ENCODE assay signal across 10 cellular contexts in the genomic region with DNA sequence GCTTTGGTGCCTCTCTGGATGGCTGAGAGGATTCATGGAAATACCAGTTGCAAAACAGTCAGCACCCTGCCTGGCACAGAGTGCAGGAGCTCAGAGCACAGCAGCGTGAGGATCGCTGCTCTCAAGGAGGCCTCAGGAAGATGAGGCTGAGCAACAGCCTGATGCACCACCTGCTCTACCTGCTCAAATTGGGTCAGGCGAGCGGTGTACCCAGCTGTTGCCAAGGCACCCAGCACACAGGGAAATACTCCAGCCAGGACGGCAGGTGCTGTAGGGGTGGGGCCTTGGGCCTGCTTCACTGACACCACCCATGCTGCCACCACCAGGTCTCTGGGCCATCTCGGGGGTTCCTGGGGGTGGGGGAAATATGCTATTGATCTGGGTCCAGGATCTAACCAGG. TPM values are rescaled to one million over a fixed set of nuclear protein-coding genes. Genes with fewer than 3 reads are reported as not detected.
A peak's percentile ranks its signal among the peaks of the same experiment; 100 is the strongest.
DNase-seq lines count a peak whose midpoint lies in the region; ATAC-seq and TF ChIP-seq lines count a peak whose summit lies in the region.
"Had no signal": no experiment of that assay in that cellular context is flagged by ENCODE, and none has a peak within 500 bp of the region (broad histone marks: within the 10 kb centered on the region; RNA-seq: fewer than 3 reads in every experiment).

No MANE protein-coding gene starts in this region.

- peaks cover 68% of the 10 kb centered on the region for H3K4me1 ChIP-seq in OCI-LY7 (ENCODE audit: insufficient read depth, low read length, poor library complexity, severe bottlenecking)
- H3K4me1 ChIP-seq in endodermal cell (ENCODE audit: control insufficient read depth, insufficient read depth, low read length) = peaks cover 34% of the 10 kb centered on the region
- H3K4me1 ChIP-seq in ascending aorta = peaks cover 59 to 75% of the 10 kb centered on the region in 2 donors

- H3K79me2 ChIP-seq in OCI-LY7 (ENCODE audit: insufficient read depth, low read depth, low read length) = peaks cover 91% of the 10 kb centered on the region

- peaks cover 37% of the 10 kb centered on the region for H3K4me1 Mint-ChIP-seq in endodermal cell
- H3K4me1 Mint-ChIP-seq in stimulated activated naive CD8-positive, alpha-beta T cell treated with anti-CD3 and anti-CD28 coated beads, Interleukin-15, amount 100 ng/mL, for 72 hours = peaks cover 64% of the 10 kb centered on the region

- 95 to 100% methylated on average over 4 to 6 of the region's 6 CpGs for WGBS in endodermal cell (ENCODE audit: insufficient coverage in 1 of 2, insufficient read length in 1 of 2), 2 experiments

- intact Hi-C loops in OCI-LY7 (cut with micrococcal nuclease; ENCODE audit: unreplicated experiment) (no loop called here), ascending aorta (cut with DNase I) (loop anchor here (2.0 to 5.0 kb wide), 2 partner anchors 74 to 151 kb away; a partner anchor contains a TSS)

- ATAC-seq in stimulated activated naive CD8-positive, alpha-beta T cell treated with anti-CD3 and anti-CD28 coated beads, Interleukin-15, amount 100 ng/mL, for 72 hours = no peak
- no peak for ATAC-seq in HG02798 (IDR thresholded peaks at IDR 0.05; ENCODE audit: poor library complexity, unreplicated experiment)
- ATAC-seq: HCT116 had no signal

- TF ChIP-seq CTCF in OCI-LY7 (conservative IDR thresholded peaks at IDR 0.05; ENCODE audit: low read length) = no peak
- no peak for TF ChIP-seq CTCF in endodermal cell (conservative IDR thresholded peaks at IDR 0.05)
- no peak for TF ChIP-seq CTCF in ascending aorta (IDR thresholded peaks at IDR 0.05)

- no peaks in the 10 kb centered on the region for H3K27me3 Mint-ChIP-seq in endodermal cell (ENCODE audit: insufficient read depth)
- no peaks in the 10 kb centered on the region for H3K27me3 Mint-ChIP-seq in stimulated activated naive CD8-positive, alpha-beta T cell treated with anti-CD3 and anti-CD28 coated beads, Interleukin-15, amount 100 ng/mL, for 72 hours

- BruUV-seq in OCI-LY7 (replicated peaks; lab: Mats Ljungman, UMichigan) = no TSS peak

- H3K36me3 ChIP-seq in OCI-LY7 (ENCODE audit: insufficient read depth, low read length) = peaks cover 56% of the 10 kb centered on the region
- H3K36me3 ChIP-seq in endodermal cell (ENCODE audit: control insufficient read depth, insufficient read depth, low read length) = no peaks in the 10 kb centered on the region
- H3K36me3 ChIP-seq in ascending aorta = no peaks in the 10 kb centered on the region

- peak overlapping the region; percentile 84 for H3K4me2 ChIP-seq in OCI-LY7 (ENCODE audit: low read length)

- no peaks in the 10 kb centered on the region for H3K9me2 ChIP-seq in OCI-LY7 (ENCODE audit: insufficient read depth, low read length)

- H3K9me3 ChIP-seq in OCI-LY7 (ENCODE audit: low read length) (no peaks in the 10 kb centered on the region), endodermal cell (ENCODE audit: control insufficient read depth, low read length) (no peaks in the 10 kb centered on the region), ascending aorta (no peaks in the 10 kb centered on the region)

- POLR2A ChIA-PET in OCI-LY7 (lab: Charles Lee) = interaction anchor here (0.9 to 1.4 kb wide), 4 partner anchors 9 to 58 kb away, joined by 3 to 7 read pairs (median 4); no protein-coding TSS in a partner anchor

- peak overlapping the region; percentile 65 for H3K27ac ChIP-seq in OCI-LY7 (ENCODE audit: low read depth, low read length, poor library complexity, severe bottlenecking)
- no peak overlapping the region for H3K27ac ChIP-seq in endodermal cell (ENCODE audit: low read depth, low read length)
- no peak overlapping the region for H3K27ac ChIP-seq in ascending aorta
- H3K27ac ChIP-seq: SK-N-MC had no signal

- H3K4me3 ChIP-seq in OCI-LY7 (ENCODE audit: low read depth, low read length, poor library complexity, severe bottlenecking) = peak overlapping the region; percentile 80
- H3K4me3 ChIP-seq in endodermal cell (ENCODE audit: low read length) = peak overlapping the region; percentile 95
- no peak overlapping the region for H3K4me3 ChIP-seq in ascending aorta
- H3K4me3 ChIP-seq: SK-N-MC had no signal

- CTCF ChIA-PET in OCI-LY7 (lab: Charles Lee; ENCODE audit: unreplicated experiment) = no interaction called here

- no peak overlapping the region for H3K4me3 Mint-ChIP-seq in endodermal cell
- peak overlapping the region; percentile 85 to 92 for H3K4me3 Mint-ChIP-seq in stimulated activated naive CD8-positive, alpha-beta T cell treated with anti-CD3 and anti-CD28 coated beads, Interleukin-15, amount 100 ng/mL, for 72 hours

- no peak overlapping the region for H3K27ac Mint-ChIP-seq in endodermal cell
- H3K27ac Mint-ChIP-seq in stimulated activated naive CD8-positive, alpha-beta T cell treated with anti-CD3 and anti-CD28 coated beads, Interleukin-15, amount 100 ng/mL, for 72 hours = peak overlapping the region; percentile 59 to 83

- H2AFZ ChIP-seq in OCI-LY7 (ENCODE audit: low read length) = no peak overlapping the region

- H4K20me1 ChIP-seq in OCI-LY7 (ENCODE audit: insufficient read depth, low read length) = peaks cover 39% of the 10 kb centered on the region; the same call in 1 of the 2 replicates

- H3K27me3 ChIP-seq in endodermal cell (ENCODE audit: control insufficient read depth, insufficient read depth, low read length, poor library complexity, severe bottlenecking) (no peaks in the 10 kb centered on the region), ascending aorta (no peaks in the 10 kb centered on the region)

- peaks cover 3% of the 10 kb centered on the region for H3K36me3 Mint-ChIP-seq in endodermal cell (ENCODE audit: low read depth)

- peak; percentile 77 to 84 for DNase-seq in SHP77 (lab: John Stamatoyannopoulos, UW)
- no peak for DNase-seq in SHP77 treated with DMSO at 0.1 percent for 48 hours (lab: John Stamatoyannopoulos, UW)
- DNase-seq in OCI-LY7 (ENCODE audit: low spot score) = no peak
- DNase-seq in endodermal cell = peak; percentile 30
- DNase-seq in stimulated activated naive CD8-positive, alpha-beta T cell treated with anti-CD3 and anti-CD28 coated beads, Interleukin-15, amount 100 ng/mL, for 72 hours = no peak
- DNase-seq in ascending aorta (ENCODE audit: low spot score in 2 of 2) = no peak
- DNase-seq in mesenteric fat pad (ENCODE audit: low spot score) = no peak

- no peaks in the 10 kb centered on the region for H3K9me3 Mint-ChIP-seq in endodermal cell
- H3K9me3 Mint-ChIP-seq in stimulated activated naive CD8-positive, alpha-beta T cell treated with anti-CD3 and anti-CD28 coated beads, Interleukin-15, amount 100 ng/mL, for 72 hours = no peaks in the 10 kb centered on the region

- no peak overlapping the region for H3K9ac ChIP-seq in endodermal cell (ENCODE audit: extremely low read depth, low read length, poor library complexity, severe bottlenecking)

RNA-seq across cellular contexts. Expression of a gene that starts 4.3 kb away (rescaled TPM):
- 25.8 and 34.7 TPM in 2 replicates for total RNA-seq in OCI-LY7 (2014; rRNA removed; shearing (Covaris generic))
- 60.1 and 69.1 TPM in 2 replicates for total RNA-seq in OCI-LY7 (2022)
- 10 to 100 TPM; 56.7 to 60.8 TPM for total RNA-seq in endodermal cell
- 21.5 TPM for polyA plus RNA-seq in endodermal cell (2013, experiment 1 of 2)
- polyA plus RNA-seq in endodermal cell (2013, experiment 2 of 2) = 20.4 TPM
- total RNA-seq in ascending aorta = 32.8 TPM
- total RNA-seq in mesenteric fat pad = 12.8 TPM

RNA-seq across cellular contexts. Expression of a gene that starts 38.8 kb away (rescaled TPM):
- total RNA-seq in OCI-LY7 (2014; rRNA removed; shearing (Covaris generic)) = 31.6 and 49.7 TPM in 2 replicates
- 47.7 and 50.7 TPM in 2 replicates for total RNA-seq in OCI-LY7 (2022)
- total RNA-seq in endodermal cell = 10 to 100 TPM; 45.7 TPM
- polyA plus RNA-seq in endodermal cell (2013, experiment 1 of 2) = 39.5 TPM
- polyA plus RNA-seq in endodermal cell (2013, experiment 2 of 2) = 35.1 TPM
- total RNA-seq in ascending aorta = 18.2 TPM
- total RNA-seq in mesenteric fat pad = 20.9 TPM

RNA-seq across cellular contexts. Expression of a gene that starts 45.9 kb away (rescaled TPM):
- total RNA-seq in OCI-LY7 (2014; rRNA removed; shearing (Covaris generic)) = 0.59 and 0.95 TPM in 2 replicates
- 4.4 and 4.6 TPM in 2 replicates for total RNA-seq in OCI-LY7 (2022)
- 1 to 10 TPM; 6.6 to 9.3 TPM for total RNA-seq in endodermal cell
- polyA plus RNA-seq in endodermal cell (2013, experiment 1 of 2) = 3.7 TPM
- polyA plus RNA-seq in endodermal cell (2013, experiment 2 of 2) = 3.3 TPM
- total RNA-seq in ascending aorta = not detected
- 2.2 TPM for total RNA-seq in mesenteric fat pad

RNA-seq across cellular contexts. Expression of a gene that starts 59.7 kb away (rescaled TPM):
- total RNA-seq in OCI-LY7 (2014; rRNA removed; shearing (Covaris generic)) = 112 and 180 TPM in 2 replicates
- 118 and 125 TPM in 2 replicates for total RNA-seq in OCI-LY7 (2022)
- 10 to 100 TPM in 1 of 2 donors, 1 to 10 TPM in 1; 8.3 to 12.7 TPM for total RNA-seq in endodermal cell
- 14.6 TPM for polyA plus RNA-seq in endodermal cell (2013, experiment 1 of 2)
- 15.4 TPM for polyA plus RNA-seq in endodermal cell (2013, experiment 2 of 2)
- 134 TPM for total RNA-seq in ascending aorta
- 40.0 TPM for total RNA-seq in mesenteric fat pad

Comparison
In these comparisons a context has a peak if more than half of its experiments do, and no peak if none do; other contexts are left out.
1. DNase-seq: peak in SHP77 (2 of 2) and endodermal cell (single experiment); none in SHP77 treated with DMSO at 0.1 percent for 48 hours (single experiment), OCI-LY7 (single experiment), stimulated activated naive CD8-positive, alpha-beta T cell treated with anti-CD3 and anti-CD28 coated beads, Interleukin-15, amount 100 ng/mL, for 72 hours (0 of 2), ascending aorta (0 of 2) and mesenteric fat pad (single experiment).
2. H3K4me3 ChIP-seq: peak in OCI-LY7 (single experiment) and endodermal cell (single experiment); none in ascending aorta (0 of 2).